Comparison of ENCODE assay signal across 17 cellular contexts in the genomic region with DNA sequence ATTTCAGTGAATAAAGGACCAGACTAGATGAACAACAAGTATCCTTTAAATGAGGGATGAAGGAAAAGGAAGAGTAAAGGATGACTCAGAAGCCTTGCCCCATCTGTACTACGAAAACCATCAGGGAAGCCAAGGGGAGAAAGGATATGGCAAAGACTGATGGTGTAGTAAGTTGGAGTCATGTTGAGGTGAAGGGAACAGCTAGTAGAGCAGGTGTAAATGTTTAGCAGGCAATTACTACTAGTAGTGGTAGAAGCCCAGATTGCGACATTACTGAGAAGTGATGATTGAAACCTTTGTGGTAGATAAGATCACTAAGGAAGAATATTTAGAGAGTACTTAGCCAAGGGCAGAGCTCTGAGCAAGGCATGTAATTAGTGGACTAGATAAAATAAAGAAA.
DNase-seq lines count a peak whose midpoint lies in the region; ATAC-seq and TF ChIP-seq lines count a peak whose summit lies in the region.
"Had no signal": no experiment of that assay in that cellular context is flagged by ENCODE, and none has a peak within 500 bp of the region (broad histone marks: within the 10 kb centered on the region; RNA-seq: fewer than 3 reads in every experiment).

No MANE protein-coding gene starts in this region.

- no peak overlapping the region for H3K4me3 Mint-ChIP-seq in HFFc6
- H3K4me3 Mint-ChIP-seq: immature natural killer cell; naive B cell; T-helper 2 cell treated with Interferon-gamma antibody and Interleukin-4, amounts not matched to agents 5 μg/mL and 100 μg/mL, for 36 hours had no signal

- ATAC-seq in RWPE2 (ENCODE audit: low read depth) (peak; percentile 35; the same call in 2 of the 3 replicates), GM19035 (IDR thresholded peaks at IDR 0.05; ENCODE audit: unreplicated experiment) (no peak), HG03565 (IDR thresholded peaks at IDR 0.05; ENCODE audit: unreplicated experiment) (no peak)

- H3K4me1 Mint-ChIP-seq in HFFc6 (ENCODE audit: low read depth): peaks cover 37% of the 10 kb centered on the region
- H3K4me1 Mint-ChIP-seq: immature natural killer cell, naive B cell had no signal

- H3K27ac Mint-ChIP-seq in HFFc6: no peak overlapping the region
- H3K27ac Mint-ChIP-seq: immature natural killer cell; naive B cell; T-helper 2 cell treated with Interferon-gamma antibody and Interleukin-4, amounts not matched to agents 5 μg/mL and 100 μg/mL, for 36 hours had no signal

- TF ChIP-seq CTCF in AG10803 (conservative IDR thresholded peaks at IDR 0.05; ENCODE audit: low read length): no peak
- TF ChIP-seq CTCF in HFFc6 (IDR thresholded peaks at IDR 0.05): no peak
- TF ChIP-seq CTCF in RWPE2 (IDR thresholded peaks at IDR 0.05; ENCODE audit: poor library complexity, severe bottlenecking): no peak

- H3K9me3 Mint-ChIP-seq in HFFc6: no peaks in the 10 kb centered on the region
- H3K9me3 Mint-ChIP-seq: immature natural killer cell; naive B cell; T-helper 2 cell treated with Interferon-gamma antibody and Interleukin-4, amounts not matched to agents 5 μg/mL and 100 μg/mL, for 36 hours had no signal

- peaks cover 3% of the 10 kb centered on the region; the same call in 1 of the 2 replicates for H3K36me3 ChIP-seq in RWPE2 (ENCODE audit: low read depth)

- DNase-seq in AG10803 (ENCODE audit: low read depth) (peak; percentile 39), HFFc6 (peak; percentile 5), RWPE2 (ENCODE audit: low spot score) (no peak), epithelial cell of prostate (ENCODE audit: low read depth, low spot score) (peak; percentile 5), cortex of kidney (lab: John Stamatoyannopoulos, UW) (no peak), NCI-H774 (lab: John Stamatoyannopoulos, UW) (no peak)
- DNase-seq: erythroblast, glutamatergic neuron, immature natural killer cell, naive B cell, SIG-M5, small intestine, testis had no signal

- no peaks in the 10 kb centered on the region for H3K27me3 ChIP-seq in RWPE2 (ENCODE audit: insufficient read depth, poor library complexity, severe bottlenecking)
- H3K27me3 ChIP-seq: testis had no signal

- H3K9me3 ChIP-seq in RWPE2 (ENCODE audit: severe bottlenecking): no peaks in the 10 kb centered on the region
- H3K9me3 ChIP-seq: testis had no signal

- H3K27me3 Mint-ChIP-seq in HFFc6 (ENCODE audit: insufficient read depth): no peaks in the 10 kb centered on the region
- H3K27me3 Mint-ChIP-seq: naive B cell had no signal

- H3K27ac ChIP-seq in RWPE2 (ENCODE audit: poor library complexity, severe bottlenecking) (no peak overlapping the region), epithelial cell of prostate (no peak overlapping the region)
- H3K27ac ChIP-seq: parathyroid adenoma, testis had no signal

- peaks cover 7% of the 10 kb centered on the region for H3K4me1 ChIP-seq in RWPE2 (ENCODE audit: insufficient read depth, poor library complexity, severe bottlenecking)
- H3K4me1 ChIP-seq: testis had no signal

- H3K36me3 Mint-ChIP-seq in HFFc6 (ENCODE audit: low read depth): no peaks in the 10 kb centered on the region
- H3K36me3 Mint-ChIP-seq: immature natural killer cell, naive B cell had no signal

- H3K4me3 ChIP-seq in AG10803 (ENCODE audit: low read length): no peak overlapping the region
- H3K4me3 ChIP-seq in RWPE2 (ENCODE audit: severe bottlenecking): no peak overlapping the region
- H3K4me3 ChIP-seq: testis had no signal

Comparison
In these comparisons a context has a peak if more than half of its experiments do, and no peak if none do; other contexts are left out.
1. DNase-seq: peak in AG10803 (single experiment), HFFc6 (single experiment) and epithelial cell of prostate (single experiment); none in RWPE2 (single experiment), cortex of kidney (single experiment) and NCI-H774 (single experiment).